ENCODE assay signal across 18 cellular contexts in genomic region chr5:77232545-77232944, GRCh38.
"Had no signal": no experiment of that assay in that cellular context is flagged by ENCODE, and none has a peak within 500 bp of the region (broad histone marks: within the 10 kb centered on the region; RNA-seq: fewer than 3 reads in every experiment).

No MANE protein-coding gene starts in this region.

- H3K9me3 ChIP-seq: neutrophil, psoas muscle, right lobe of liver, testis, transverse colon had no signal

- H3K27ac ChIP-seq: hepatocyte, psoas muscle, right lobe of liver, testis, transverse colon had no signal

- H3K4me1 ChIP-seq: psoas muscle, right lobe of liver, testis, transverse colon had no signal

- H3K4me2 ChIP-seq: hepatocyte had no signal

- H3K79me2 ChIP-seq: hepatocyte had no signal

- H2AFZ ChIP-seq: hepatocyte had no signal

- H3K36me3 Mint-ChIP-seq: naive thymus-derived CD8-positive, alpha-beta T cell; stimulated activated effector memory CD8-positive, alpha-beta T cell treated with anti-CD3 and anti-CD28 coated beads, Interleukin-12 subunit alpha, Interleukin-12 subunit beta, amount 100 ng/mL, for 72 hours had no signal

- H3K4me1 Mint-ChIP-seq: stimulated activated effector memory CD8-positive, alpha-beta T cell treated with anti-CD3 and anti-CD28 coated beads, Interleukin-12 subunit alpha, Interleukin-12 subunit beta, amount 100 ng/mL, for 72 hours had no signal

- H3K27me3 ChIP-seq: dorsolateral prefrontal cortex, hepatocyte, neutrophil, right lobe of liver, testis, transverse colon had no signal

- H3K27ac Mint-ChIP-seq: stimulated activated effector memory CD8-positive, alpha-beta T cell treated with anti-CD3 and anti-CD28 coated beads, Interleukin-12 subunit alpha, Interleukin-12 subunit beta, amount 100 ng/mL, for 72 hours had no signal

- H3K36me3 ChIP-seq: neutrophil, right lobe of liver, transverse colon had no signal

- H3K4me3 Mint-ChIP-seq: naive thymus-derived CD8-positive, alpha-beta T cell; stimulated activated effector memory CD8-positive, alpha-beta T cell treated with anti-CD3 and anti-CD28 coated beads, Interleukin-12 subunit alpha, Interleukin-12 subunit beta, amount 100 ng/mL, for 72 hours had no signal

- DNase-seq: cortex of kidney; dorsolateral prefrontal cortex; effector CD8-positive, alpha-beta T cell; foreskin melanocyte; left colon; left ventricle myocardium superior; naive thymus-derived CD8-positive, alpha-beta T cell; psoas muscle; right lobe of liver; stimulated activated CD4-positive, alpha-beta T cell treated with anti-CD3 and anti-CD28 coated beads, Interleukin-4, amount 100 ng/mL, for 1 hour; stimulated activated CD8-positive, alpha-beta memory T cell treated with anti-CD3 and anti-CD28 coated beads, Interleukin-4, amount 100 ng/mL, for 48 hours; stimulated activated naive CD8-positive, alpha-beta T cell treated with anti-CD3 and anti-CD28 coated beads, Interleukin-15, Interleukin-2, amounts not matched to agents 100 U/mL and 50 U/mL, for 24 hours; testis; transverse colon had no signal

- H3K4me3 ChIP-seq: dorsolateral prefrontal cortex, hepatocyte, lung, psoas muscle, right lobe of liver, testis, transverse colon had no signal

- ATAC-seq: left colon; psoas muscle; stimulated activated effector memory CD8-positive, alpha-beta T cell treated with anti-CD3 and anti-CD28 coated beads, Interleukin-12 subunit alpha, Interleukin-12 subunit beta, amount 100 ng/mL, for 72 hours; stimulated activated naive CD8-positive, alpha-beta T cell treated with anti-CD3 and anti-CD28 coated beads, Interleukin-15, Interleukin-2, amounts not matched to agents 100 U/mL and 50 U/mL, for 24 hours had no signal
